Comparison of ENCODE assay signal across 8 cellular contexts in the genomic region with DNA sequence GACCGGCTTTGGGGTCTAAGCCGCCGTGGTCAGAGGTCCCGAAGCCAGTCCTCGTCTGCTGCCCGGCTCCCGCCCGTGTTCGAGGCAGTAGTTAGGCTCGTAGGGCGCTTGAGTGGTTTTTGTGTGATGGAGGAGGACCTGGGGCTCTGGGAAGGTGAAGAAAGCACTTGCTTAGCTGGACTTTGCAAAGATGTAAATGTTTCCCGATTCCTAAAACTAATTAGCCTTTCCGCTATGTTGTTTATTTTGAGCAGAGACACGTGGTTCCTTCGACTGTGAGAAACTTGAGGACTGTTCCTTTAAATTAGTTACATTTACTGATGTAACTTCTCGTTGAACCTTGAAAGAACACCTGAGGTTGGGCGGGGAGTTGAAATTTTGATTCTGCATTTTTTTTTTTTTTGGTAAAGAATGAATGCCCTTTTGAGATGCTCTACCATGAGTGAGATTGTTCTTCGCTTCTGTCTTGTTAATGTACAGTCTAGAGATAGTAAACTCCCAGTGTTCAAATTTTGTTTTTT. TPM values are rescaled to one million over a fixed set of nuclear protein-coding genes. Genes with fewer than 3 reads are reported as not detected.
A peak's percentile ranks its signal among the peaks of the same experiment; 100 is the strongest.
DNase-seq lines count a peak whose midpoint lies in the region; ATAC-seq and TF ChIP-seq lines count a peak whose summit lies in the region.

No MANE protein-coding gene starts in this region.

- H3K36me3 ChIP-seq in PC-3 (ENCODE audit: low read depth, low read length), result peaks cover 6% of the 10 kb centered on the region; the same call in 1 of the 2 replicates
- H3K36me3 ChIP-seq in mucosa of stomach (ENCODE audit: control insufficient read depth, insufficient read depth, low read length), result no peaks in the 10 kb centered on the region

- H3F3A ChIP-seq in PC-3 (ENCODE audit: low read length, unreplicated experiment), result no peaks in the 10 kb centered on the region

- H3K79me2 ChIP-seq in PC-3 (ENCODE audit: low read length), result peaks cover 61% of the 10 kb centered on the region

- no peak for TF ChIP-seq CTCF in PC-3 (conservative IDR thresholded peaks at IDR 0.05; ENCODE audit: low read depth, low read length)
- no peak for TF ChIP-seq CTCF in dorsolateral prefrontal cortex (IDR thresholded peaks at IDR 0.05 in 54 of 56, conservative IDR thresholded peaks at IDR 0.05 in 2 of 56; ENCODE audit: low read depth in 1 of 56, partially characterized antibody in 56 of 56)

- no peaks in the 10 kb centered on the region for H3K27me3 ChIP-seq in PC-3 (ENCODE audit: low read length)
- no peaks in the 10 kb centered on the region for H3K27me3 ChIP-seq in dorsolateral prefrontal cortex
- H3K27me3 ChIP-seq in mucosa of stomach (ENCODE audit: control insufficient read depth, insufficient read depth, low read length), result no peaks in the 10 kb centered on the region

- peak overlapping the region; percentile 97 for H3K27ac Mint-ChIP-seq in activated T-cell treated with anti-CD3 and anti-CD28 coated beads, Interleukin-2, amount 50 U/mL, for 24 hours

- no peaks in the 10 kb centered on the region for H3K9me2 ChIP-seq in PC-3 (replicated peaks; ENCODE audit: low read length)

- peak overlapping the region; percentile 83 for H3K27ac ChIP-seq in PC-3 (ENCODE audit: low read length)
- H3K27ac ChIP-seq in dorsolateral prefrontal cortex, result peak overlapping the region in 58 of 59 donors; percentile 84 to 100 (median 97)

- CTCF ChIA-PET in PC-3 (lab: Charles Lee), result no interaction called here

- H4K20me1 ChIP-seq in PC-3 (ENCODE audit: low read length), result no peaks in the 10 kb centered on the region

- H3K4me2 ChIP-seq in PC-3 (ENCODE audit: low read length), result peak overlapping the region; percentile 88

- no peak for DNase-seq in activated T-cell treated with anti-CD3 and anti-CD28 coated beads, Interleukin-2, amount 50 U/mL, for 24 hours
- no peak for DNase-seq in activated T-cell treated with anti-CD3 and anti-CD28 coated beads, Interleukin-2, amount 50 U/mL, for 48 hours
- DNase-seq in PC-3, result peak; percentile 37
- no peak for DNase-seq in dorsolateral prefrontal cortex
- DNase-seq in stimulated activated CD4-positive, alpha-beta T cell treated with anti-CD3 and anti-CD28 coated beads, Interleukin-4, amount 100 ng/mL, for 4 hours, result no peak
- DNase-seq in T1000 (lab: John Stamatoyannopoulos, UW), result no peak

- H3K9ac ChIP-seq in PC-3 (ENCODE audit: low read length) (peak overlapping the region; percentile 88), mucosa of stomach (ENCODE audit: low read length) (peak overlapping the region; percentile 83)

- no peaks in the 10 kb centered on the region for H3K9me3 ChIP-seq in PC-3 (ENCODE audit: low read length)
- no peaks in the 10 kb centered on the region for H3K9me3 ChIP-seq in mucosa of stomach (ENCODE audit: control insufficient read depth, low read length)

- H3K4me3 Mint-ChIP-seq in activated T-cell treated with anti-CD3 and anti-CD28 coated beads, Interleukin-2, amount 50 U/mL, for 24 hours, result peak overlapping the region; percentile 92

- intact Hi-C loops in PC-3 (cut with micrococcal nuclease) (loop anchor here (1.0 kb wide), 4 partner anchors 49 to 165 kb away; partner anchors contain the start of genes FBXO33, SEC23A and TRAPPC6B), dorsolateral prefrontal cortex (cut with DNase I) (loop anchor here (2.0 to 10.0 kb wide), 5 partner anchors 93 to 165 kb away; partner anchors contain the start of genes FBXO33 (in 1 of the 2), GEMIN2 (in 1 of the 2) and PNN (in 1 of the 2))

- peaks cover 64% of the 10 kb centered on the region for H3K4me1 Mint-ChIP-seq in activated T-cell treated with anti-CD3 and anti-CD28 coated beads, Interleukin-2, amount 50 U/mL, for 24 hours (ENCODE audit: low read depth)

- H3K4me3 ChIP-seq in PC-3 (ENCODE audit: low read length), result peak overlapping the region; percentile 95
- H3K4me3 ChIP-seq in dorsolateral prefrontal cortex, result peak overlapping the region; percentile 58 to 98 (median 91)
- H3K4me3 ChIP-seq in mucosa of stomach (ENCODE audit: low read length), result peak overlapping the region; percentile 85

- ATAC-seq in HG02981 (IDR thresholded peaks at IDR 0.05; ENCODE audit: unreplicated experiment) (peak; percentile 10), PC-3 (no peak; the same call in 1 of the 2 replicates)

- H2AFZ ChIP-seq in PC-3 (ENCODE audit: low read length), result peak overlapping the region; percentile 80

- POLR2A ChIA-PET in PC-3 (lab: Charles Lee; ENCODE audit: unreplicated experiment), result interaction anchor here (0.8 to 1.1 kb wide), 2 partner anchors 98 to 154 kb away, joined by 3 to 5 read pairs; partner anchors contain the start of genes GEMIN2 and TRAPPC6B

- peaks cover 8% of the 10 kb centered on the region for H3K9me3 Mint-ChIP-seq in activated T-cell treated with anti-CD3 and anti-CD28 coated beads, Interleukin-2, amount 50 U/mL, for 24 hours

- BruUV-seq in PC-3 (replicated peaks; lab: Mats Ljungman, UMichigan), result no TSS peak

- peaks cover 23% of the 10 kb centered on the region for H3K36me3 Mint-ChIP-seq in activated T-cell treated with anti-CD3 and anti-CD28 coated beads, Interleukin-2, amount 50 U/mL, for 24 hours (ENCODE audit: low read depth)

- H3K27me3 Mint-ChIP-seq in activated T-cell treated with anti-CD3 and anti-CD28 coated beads, Interleukin-2, amount 50 U/mL, for 24 hours, result no peaks in the 10 kb centered on the region

- H3K4me1 ChIP-seq in PC-3 (ENCODE audit: insufficient read depth, low read length) (peaks cover 27% of the 10 kb centered on the region), mucosa of stomach (ENCODE audit: control insufficient read depth, insufficient read depth, low read length) (peaks cover 13% of the 10 kb centered on the region)

RNA-seq across cellular contexts. Expression of gene MIA2, which starts 33.9 kb away (rescaled TPM):
- 11.8 and 12.3 TPM in 2 replicates for total RNA-seq in PC-3 (2014; rRNA removed)
- total RNA-seq in dorsolateral prefrontal cortex, result 10 to 100 TPM; 15.4 to 31.9 (median 23.5) TPM
